Comparison of ENCODE assay signal across 11 cellular contexts in genomic region chr19:32677657-32678056, GRCh38. TPM values are rescaled to one million over a fixed set of nuclear protein-coding genes. Genes with fewer than 3 reads are reported as not detected.
A peak's percentile ranks its signal among the peaks of the same experiment; 100 is the strongest.
DNase-seq lines count a peak whose midpoint lies in the region; ATAC-seq and TF ChIP-seq lines count a peak whose summit lies in the region.
"Had no signal": no experiment of that assay in that cellular context is flagged by ENCODE, and none has a peak within 500 bp of the region (broad histone marks: within the 10 kb centered on the region; RNA-seq: fewer than 3 reads in every experiment).

No MANE protein-coding gene starts in this region.

- no peak for DNase-seq in activated naive CD8-positive, alpha-beta T cell treated with anti-CD3 and anti-CD28 coated beads, Interleukin-2, amount 10 ng/mL, durations not matched to agents 7 days and 5 days
- no peak for DNase-seq in activated naive CD8-positive, alpha-beta T cell treated with anti-CD3 and anti-CD28 coated beads, Interleukin-2, amount 50 U/mL, for 24 hours
- DNase-seq in T-cell (no peak), spleen (peak; percentile 62), AG20443 (ENCODE audit: low spot score) (no peak), RKO (ENCODE audit: low spot score) (no peak), ureter (ENCODE audit: low spot score) (no peak)
- DNase-seq: AML-193, anterior cingulate cortex had no signal

- H3K36me3 ChIP-seq in iPS-18a (ENCODE audit: control insufficient read depth, low read depth, low read length) (no peaks in the 10 kb centered on the region), spleen (no peaks in the 10 kb centered on the region)

- CTCF ChIA-PET in T-cell (lab: Charles Lee) = interaction anchor here (0.6 to 1.5 kb wide), 5 partner anchors 16 to 499 kb away, joined by 3 to 7 read pairs (median 4); no protein-coding TSS in a partner anchor

- POLR2A ChIA-PET in activated naive CD8-positive, alpha-beta T cell treated with anti-CD3 and anti-CD28 coated beads, Interleukin-2, amount 10 ng/mL, durations not matched to agents 7 days and 5 days (lab: Charles Lee) = interaction anchor here (1.3 kb wide), 1 partner anchor 14 kb away, joined by 8 read pairs; the partner anchor contains the start of gene NUDT19
- POLR2A ChIA-PET in T-cell (lab: Charles Lee) = interaction anchor here in 1 of 2 donors (0.5 kb wide), 1 partner anchor 1665 kb away, joined by 3 read pairs; no protein-coding TSS in a partner anchor

- no peak overlapping the region for H3K9ac ChIP-seq in iPS-18a (ENCODE audit: low read length)

- peaks cover 2% of the 10 kb centered on the region for H3K36me3 Mint-ChIP-seq in activated naive CD8-positive, alpha-beta T cell treated with anti-CD3 and anti-CD28 coated beads, Interleukin-2, amount 10 ng/mL, durations not matched to agents 7 days and 5 days
- no peaks in the 10 kb centered on the region for H3K36me3 Mint-ChIP-seq in activated naive CD8-positive, alpha-beta T cell treated with anti-CD3 and anti-CD28 coated beads, Interleukin-2, amount 50 U/mL, for 24 hours (ENCODE audit: low read depth)
- no peaks in the 10 kb centered on the region for H3K36me3 Mint-ChIP-seq in T-cell

- H3K27me3 ChIP-seq in iPS-18a (ENCODE audit: control insufficient read depth, insufficient read depth, low read length) (peaks cover 52% of the 10 kb centered on the region), spleen (replicated peaks in 1 of 7) (peaks cover 0 to 47% (median 21%) of the 10 kb centered on the region in 7 donors)

- H3K4me1 ChIP-seq in iPS-18a (ENCODE audit: control insufficient read depth, low read depth, low read length) (peaks cover 9% of the 10 kb centered on the region), spleen (peaks cover 18 to 46% (median 40%) of the 10 kb centered on the region in 6 donors)

- no peaks in the 10 kb centered on the region for H3K9me3 Mint-ChIP-seq in activated naive CD8-positive, alpha-beta T cell treated with anti-CD3 and anti-CD28 coated beads, Interleukin-2, amount 10 ng/mL, durations not matched to agents 7 days and 5 days
- H3K9me3 Mint-ChIP-seq in activated naive CD8-positive, alpha-beta T cell treated with anti-CD3 and anti-CD28 coated beads, Interleukin-2, amount 50 U/mL, for 24 hours = no peaks in the 10 kb centered on the region
- H3K9me3 Mint-ChIP-seq in T-cell = no peaks in the 10 kb centered on the region

- H3K27ac ChIP-seq in iPS-18a (ENCODE audit: low read length) (no peak overlapping the region), spleen (no peak overlapping the region)

- no peak for TF ChIP-seq CTCF in spleen (IDR thresholded peaks at IDR 0.05 in 8 of 11, conservative IDR thresholded peaks at IDR 0.05 in 3 of 11)

- H3K27ac Mint-ChIP-seq in activated naive CD8-positive, alpha-beta T cell treated with anti-CD3 and anti-CD28 coated beads, Interleukin-2, amount 10 ng/mL, durations not matched to agents 7 days and 5 days = no peak overlapping the region
- no peak overlapping the region for H3K27ac Mint-ChIP-seq in activated naive CD8-positive, alpha-beta T cell treated with anti-CD3 and anti-CD28 coated beads, Interleukin-2, amount 50 U/mL, for 24 hours
- no peak overlapping the region for H3K27ac Mint-ChIP-seq in T-cell

- peaks cover 17% of the 10 kb centered on the region for H3K4me1 Mint-ChIP-seq in activated naive CD8-positive, alpha-beta T cell treated with anti-CD3 and anti-CD28 coated beads, Interleukin-2, amount 10 ng/mL, durations not matched to agents 7 days and 5 days
- peaks cover 16% of the 10 kb centered on the region for H3K4me1 Mint-ChIP-seq in activated naive CD8-positive, alpha-beta T cell treated with anti-CD3 and anti-CD28 coated beads, Interleukin-2, amount 50 U/mL, for 24 hours
- peaks cover 18 to 25% (median 21%) of the 10 kb centered on the region in 3 donors for H3K4me1 Mint-ChIP-seq in T-cell

- no peak for TF ChIP-seq POLR2A in spleen (IDR thresholded peaks at IDR 0.05)

- intact Hi-C loops in spleen (cut with DNase I; ENCODE audit: low total_unique reads) = loop anchor here (10.0 kb wide), 1 partner anchor 83 kb away; no protein-coding TSS in a partner anchor

- H3K9me3 ChIP-seq in iPS-18a (ENCODE audit: control insufficient read depth, low read depth, low read length) (no peaks in the 10 kb centered on the region), spleen (no peaks in the 10 kb centered on the region)

- peak overlapping the region; percentile 44 for H3K4me3 Mint-ChIP-seq in activated naive CD8-positive, alpha-beta T cell treated with anti-CD3 and anti-CD28 coated beads, Interleukin-2, amount 10 ng/mL, durations not matched to agents 7 days and 5 days
- H3K4me3 Mint-ChIP-seq in activated naive CD8-positive, alpha-beta T cell treated with anti-CD3 and anti-CD28 coated beads, Interleukin-2, amount 50 U/mL, for 24 hours = no peak overlapping the region
- peak overlapping the region; percentile 55 to 74 (median 60) for H3K4me3 Mint-ChIP-seq in T-cell

- peak overlapping the region; percentile 79 for H3K4me3 ChIP-seq in iPS-18a (ENCODE audit: low read length)
- no peak overlapping the region for H3K4me3 ChIP-seq in spleen

- WGBS in spleen, 5 donors = 39 to 55% (median 46%) methylated on average over 9 of the region's 9 CpGs

- peaks cover 38% of the 10 kb centered on the region for H3K27me3 Mint-ChIP-seq in activated naive CD8-positive, alpha-beta T cell treated with anti-CD3 and anti-CD28 coated beads, Interleukin-2, amount 10 ng/mL, durations not matched to agents 7 days and 5 days
- H3K27me3 Mint-ChIP-seq in activated naive CD8-positive, alpha-beta T cell treated with anti-CD3 and anti-CD28 coated beads, Interleukin-2, amount 50 U/mL, for 24 hours = peaks cover 20% of the 10 kb centered on the region
- peaks cover 8 to 13% of the 10 kb centered on the region in 2 donors for H3K27me3 Mint-ChIP-seq in T-cell

- no peak for ATAC-seq in activated naive CD8-positive, alpha-beta T cell treated with anti-CD3 and anti-CD28 coated beads, Interleukin-2, amount 10 ng/mL, durations not matched to agents 7 days and 5 days (ENCODE audit: low read depth)
- no peak for ATAC-seq in activated naive CD8-positive, alpha-beta T cell treated with anti-CD3 and anti-CD28 coated beads, Interleukin-2, amount 50 U/mL, for 24 hours
- no peak for ATAC-seq in T-cell (replicated peaks in 1 of 4)

RNA-seq across cellular contexts. Expression of gene RGS9BP, which starts 2.0 kb away (rescaled TPM):
- total RNA-seq in activated naive CD8-positive, alpha-beta T cell treated with anti-CD3 and anti-CD28 coated beads, Interleukin-2, amount 10 ng/mL, durations not matched to agents 7 days and 5 days = under 1 TPM; 0.47 to 0.79 TPM
- total RNA-seq in T-cell = under 1 TPM; 0.18 to 0.82 (median 0.51) TPM
- total RNA-seq in spleen = under 1 TPM in 6 of 7 donors, not detected in 1; 0.16 to 0.60 (median 0.37) TPM
- under 1 TPM; 0.03 to 0.13 (median 0.04) TPM for polyA plus RNA-seq in spleen
- total RNA-seq in ureter = 0.16 TPM

RNA-seq across cellular contexts. Expression of gene ANKRD27, which starts 2.7 kb away (rescaled TPM):
- total RNA-seq in activated naive CD8-positive, alpha-beta T cell treated with anti-CD3 and anti-CD28 coated beads, Interleukin-2, amount 10 ng/mL, durations not matched to agents 7 days and 5 days = 10 to 100 TPM; 43.4 to 48.8 TPM
- total RNA-seq in T-cell (10 to 100 TPM; 32.1 to 49.7 (median 42.7) TPM), spleen (10 to 100 TPM; 24.0 to 31.7 (median 29.4) TPM), ureter (53.7 TPM)
- 1 to 10 TPM; 6.5 to 9.1 (median 6.6) TPM for polyA plus RNA-seq in spleen

RNA-seq across cellular contexts. Expression of gene NUDT19, which starts 14.0 kb away (rescaled TPM):
- total RNA-seq in activated naive CD8-positive, alpha-beta T cell treated with anti-CD3 and anti-CD28 coated beads, Interleukin-2, amount 10 ng/mL, durations not matched to agents 7 days and 5 days = 10 to 100 TPM; 15.2 to 15.4 TPM
- 10 to 100 TPM in 4 of 5 donors, 1 to 10 TPM in 1; 9.6 to 14.7 (median 11.5) TPM for total RNA-seq in T-cell
- total RNA-seq in spleen = 10 to 100 TPM in 6 of 7 donors, 1 to 10 TPM in 1; 10.0 to 18.4 (median 12.4) TPM
- polyA plus RNA-seq in spleen = 1 to 10 TPM; 4.9 to 8.0 (median 5.0) TPM
- total RNA-seq in ureter = 17.0 TPM

RNA-seq across cellular contexts. Expression of gene TDRD12, which starts 41.9 kb away (rescaled TPM):
- under 1 TPM; 0.26 to 0.42 TPM for total RNA-seq in activated naive CD8-positive, alpha-beta T cell treated with anti-CD3 and anti-CD28 coated beads, Interleukin-2, amount 10 ng/mL, durations not matched to agents 7 days and 5 days
- total RNA-seq in T-cell (1 to 10 TPM in 2 of 5 donors, under 1 TPM in 3; 0.36 to 1.0 (median 0.63) TPM), spleen (1 to 10 TPM in 2 of 7 donors, under 1 TPM in 2, not detected in 3; 0.13 to 4.3 (median 1.4) TPM), ureter (0.34 TPM)
- under 1 TPM in 2 of 3 donors, not detected in 1; 0.03 to 0.33 TPM for polyA plus RNA-seq in spleen
- polyA plus RNA-seq: fibroblast of lung had no signal
